ENCODE assay signal across 28 cellular contexts in the genomic region with DNA sequence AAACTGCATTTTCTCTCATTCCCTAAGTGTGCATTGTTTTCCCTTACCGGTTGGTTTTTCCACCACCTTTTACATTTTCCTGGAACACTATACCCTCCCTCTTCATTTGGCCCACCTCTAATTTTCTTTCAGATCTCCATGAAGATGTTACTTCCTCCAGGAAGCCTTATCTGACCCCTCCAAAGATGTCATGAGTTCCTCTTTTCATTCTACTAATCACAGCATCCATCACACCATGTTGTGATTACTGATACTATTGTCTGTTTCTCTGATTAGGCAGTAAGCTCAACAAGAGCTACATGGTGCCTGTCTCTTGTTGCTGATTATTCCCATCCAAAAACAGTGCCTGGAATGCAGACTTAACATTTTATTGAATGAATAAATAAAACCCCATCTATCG. TPM values are rescaled to one million over a fixed set of nuclear protein-coding genes. Genes with fewer than 3 reads are reported as not detected.
"Had no signal": no experiment of that assay in that cellular context is flagged by ENCODE, and none has a peak within 500 bp of the region (broad histone marks: within the 10 kb centered on the region; RNA-seq: fewer than 3 reads in every experiment).

No MANE protein-coding gene starts in this region.

- H3K27ac ChIP-seq: breast epithelium, RWPE1, SJCRH30, VCaP had no signal

- H3K27ac Mint-ChIP-seq: activated CD4-positive, alpha-beta memory T cell treated with anti-CD3 and anti-CD28 coated beads for 36 hours; activated CD4-positive, alpha-beta T cell treated with anti-CD3 and anti-CD28 coated beads, Interleukin-2, amount 10 ng/mL, durations not matched to agents 7 days and 5 days; activated naive CD4-positive, alpha-beta T cell treated with anti-CD3 and anti-CD28 coated beads, Interleukin-2, amount 50 U/mL, for 24 hours; activated T-cell treated with anti-CD3 and anti-CD28 coated beads, Interleukin-2, amount 50 U/mL, for 72 hours had no signal

- H3K36me3 ChIP-seq: breast epithelium, Peyer's patch, SJCRH30 had no signal

- H3K4me3 Mint-ChIP-seq: activated CD4-positive, alpha-beta memory T cell treated with anti-CD3 and anti-CD28 coated beads for 36 hours; activated CD4-positive, alpha-beta T cell treated with anti-CD3 and anti-CD28 coated beads, Interleukin-2, amount 10 ng/mL, durations not matched to agents 7 days and 5 days; activated naive CD4-positive, alpha-beta T cell treated with anti-CD3 and anti-CD28 coated beads, Interleukin-2, amount 50 U/mL, for 24 hours; activated T-cell treated with anti-CD3 and anti-CD28 coated beads, Interleukin-2, amount 50 U/mL, for 72 hours had no signal

- H3K4me1 ChIP-seq: breast epithelium, SJCRH30 had no signal

- H3K9ac ChIP-seq: SK-N-SH had no signal

- H3K9me3 ChIP-seq: breast epithelium, Peyer's patch, SJCRH30, SK-N-SH had no signal

- H3K4me2 ChIP-seq: SK-N-SH had no signal

- H3K9me2 ChIP-seq: SK-N-SH had no signal

- H3K4me3 ChIP-seq: breast epithelium, Peyer's patch, SJCRH30 had no signal

- ATAC-seq: activated T-cell treated with anti-CD3 and anti-CD28 coated beads, Interleukin-2, amount 50 U/mL, for 72 hours had no signal

- H3K9me3 Mint-ChIP-seq: activated CD4-positive, alpha-beta memory T cell treated with anti-CD3 and anti-CD28 coated beads for 36 hours; activated CD4-positive, alpha-beta T cell treated with anti-CD3 and anti-CD28 coated beads, Interleukin-2, amount 10 ng/mL, durations not matched to agents 7 days and 5 days; activated naive CD4-positive, alpha-beta T cell treated with anti-CD3 and anti-CD28 coated beads, Interleukin-2, amount 50 U/mL, for 24 hours; activated T-cell treated with anti-CD3 and anti-CD28 coated beads, Interleukin-2, amount 50 U/mL, for 72 hours had no signal

- DNase-seq: activated CD4-positive, alpha-beta memory T cell treated with anti-CD3 and anti-CD28 coated beads for 36 hours; activated CD4-positive, alpha-beta T cell treated with anti-CD3 and anti-CD28 coated beads, Interleukin-2, amount 10 ng/mL, durations not matched to agents 7 days and 5 days; activated CD4-positive, CD25-positive, alpha-beta regulatory T cell; activated naive CD4-positive, alpha-beta T cell; activated T-cell treated with anti-CD3 and anti-CD28 coated beads, Interleukin-2, amount 50 U/mL, for 72 hours; aorta; caudate nucleus; Karpas-422; MM.1S; NCI-H1105; NCI-H1436; NCI-H1694 treated with DMSO at 0.1 percent for 48 hours; NCI-H2081; NCI-H510A treated with DMSO at 0.1 percent for 48 hours; NCI-H69; NK-92 treated with Interleukin-12 subunit alpha and Interleukin-12 subunit beta, amount 100 ng/mL, for 24 hours; Peyer's patch; Right ventricle myocardium superior; SJCRH30; SK-N-SH; SW 1271 had no signal

- H3K27me3 ChIP-seq: breast epithelium, Peyer's patch, SJCRH30 had no signal

- H3K36me3 Mint-ChIP-seq: activated CD4-positive, alpha-beta memory T cell treated with anti-CD3 and anti-CD28 coated beads for 36 hours; activated naive CD4-positive, alpha-beta T cell treated with anti-CD3 and anti-CD28 coated beads, Interleukin-2, amount 50 U/mL, for 24 hours had no signal

- H3K4me1 Mint-ChIP-seq: activated CD4-positive, alpha-beta T cell treated with anti-CD3 and anti-CD28 coated beads, Interleukin-2, amount 10 ng/mL, durations not matched to agents 7 days and 5 days; activated naive CD4-positive, alpha-beta T cell treated with anti-CD3 and anti-CD28 coated beads, Interleukin-2, amount 50 U/mL, for 24 hours had no signal

RNA-seq across cellular contexts. Expression of a gene that starts 2.9 kb away (rescaled TPM):
- total RNA-seq: activated CD4-positive, alpha-beta memory T cell treated with anti-CD3 and anti-CD28 coated beads for 36 hours; activated CD4-positive, alpha-beta T cell treated with anti-CD3 and anti-CD28 coated beads, Interleukin-2, amount 10 ng/mL, durations not matched to agents 7 days and 5 days; activated CD8-positive, alpha-beta memory T cell treated with anti-CD3 and anti-CD28 coated beads for 36 hours; activated T-cell treated with anti-CD3 and anti-CD28 coated beads, Interleukin-2, amount 50 U/mL, for 72 hours; Peyer's patch; Right ventricle myocardium superior; T-helper 1 cell treated with Interleukin-12 subunit alpha and Interleukin-12 subunit beta and Interleukin-4 antibody, amounts not matched to agents 30 ng/mL and 1 ng/mL, for 36 hours had no signal
- polyA plus RNA-seq: aorta had no signal

RNA-seq across cellular contexts. Expression of a gene that starts 29.1 kb away (rescaled TPM):
- total RNA-seq: activated CD4-positive, alpha-beta memory T cell treated with anti-CD3 and anti-CD28 coated beads for 36 hours; activated CD4-positive, alpha-beta T cell treated with anti-CD3 and anti-CD28 coated beads, Interleukin-2, amount 10 ng/mL, durations not matched to agents 7 days and 5 days; activated CD8-positive, alpha-beta memory T cell treated with anti-CD3 and anti-CD28 coated beads for 36 hours; SJCRH30; T-helper 1 cell treated with Interleukin-12 subunit alpha and Interleukin-12 subunit beta and Interleukin-4 antibody, amounts not matched to agents 30 ng/mL and 1 ng/mL, for 36 hours had no signal
- polyA plus RNA-seq: SK-N-SH had no signal

RNA-seq across cellular contexts. Expression of a gene that starts 48.4 kb away (rescaled TPM):
- total RNA-seq: activated CD4-positive, alpha-beta memory T cell treated with anti-CD3 and anti-CD28 coated beads for 36 hours; activated CD4-positive, alpha-beta T cell treated with anti-CD3 and anti-CD28 coated beads, Interleukin-2, amount 10 ng/mL, durations not matched to agents 7 days and 5 days; activated CD8-positive, alpha-beta memory T cell treated with anti-CD3 and anti-CD28 coated beads for 36 hours; activated T-cell treated with anti-CD3 and anti-CD28 coated beads, Interleukin-2, amount 50 U/mL, for 72 hours; aorta; breast epithelium; cerebellum; Peyer's patch; Right ventricle myocardium superior; SJCRH30; T-helper 1 cell treated with Interleukin-12 subunit alpha and Interleukin-12 subunit beta and Interleukin-4 antibody, amounts not matched to agents 30 ng/mL and 1 ng/mL, for 36 hours had no signal
- polyA plus RNA-seq: aorta, SK-N-SH had no signal
